ENCODE assay signal across 19 cellular contexts in the genomic region with DNA sequence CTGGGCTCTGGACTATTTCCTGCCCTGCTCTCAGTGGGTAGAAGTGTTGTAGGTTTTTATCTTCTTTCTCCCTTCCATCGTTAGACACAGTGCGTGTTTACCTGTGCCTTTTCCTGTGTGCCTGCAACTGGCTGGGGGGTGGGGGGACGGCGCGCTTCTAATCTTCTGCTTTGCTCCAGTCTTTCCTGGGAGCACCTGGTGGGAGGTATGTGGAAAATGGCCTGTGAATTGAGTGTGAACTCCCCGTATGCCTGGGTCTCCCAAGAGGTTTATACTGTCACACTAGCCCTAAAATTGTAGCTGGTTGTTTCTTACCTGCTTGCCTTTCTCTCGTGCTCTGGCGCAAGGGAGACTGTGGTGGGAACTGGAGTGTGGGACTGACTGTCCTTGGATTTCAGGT. TPM values are rescaled to one million over a fixed set of nuclear protein-coding genes. Genes with fewer than 3 reads are reported as not detected.
DNase-seq lines count a peak whose midpoint lies in the region; ATAC-seq and TF ChIP-seq lines count a peak whose summit lies in the region.
"Had no signal": no experiment of that assay in that cellular context is flagged by ENCODE, and none has a peak within 500 bp of the region (broad histone marks: within the 10 kb centered on the region; RNA-seq: fewer than 3 reads in every experiment).

No MANE protein-coding gene starts in this region.

- WGBS in mesenchymal stem cell = 80% methylated on average over 8 of the region's 8 CpGs

- no peak for ATAC-seq in Right ventricle myocardium superior (ENCODE audit: poor library complexity)
- no peak for ATAC-seq in GM19035 (IDR thresholded peaks at IDR 0.05; ENCODE audit: unreplicated experiment)
- ATAC-seq: PC-3 had no signal

- H3K36me3 Mint-ChIP-seq in activated CD4-positive, alpha-beta T cell treated with anti-CD3 and anti-CD28 coated beads, Interleukin-2, amount 10 ng/mL, durations not matched to agents 7 days and 5 days (ENCODE audit: low read depth) = peaks cover 52% of the 10 kb centered on the region
- peaks cover 12% of the 10 kb centered on the region for H3K36me3 Mint-ChIP-seq in endothelial cell (ENCODE audit: low read depth, unreplicated experiment)

- peak overlapping the region; percentile 38 for H3K4me2 ChIP-seq in mesenchymal stem cell (ENCODE audit: low read length, poor library complexity, severe bottlenecking)

- no peak overlapping the region for H3K4ac ChIP-seq in mesenchymal stem cell (ENCODE audit: low read depth in 1 of 2, low read length in 2 of 2)

- H3K4me1 Mint-ChIP-seq in activated CD4-positive, alpha-beta T cell treated with anti-CD3 and anti-CD28 coated beads, Interleukin-2, amount 10 ng/mL, durations not matched to agents 7 days and 5 days = peaks cover 23% of the 10 kb centered on the region
- H3K4me1 Mint-ChIP-seq in endothelial cell (ENCODE audit: unreplicated experiment) = peaks cover 15% of the 10 kb centered on the region

- no peaks in the 10 kb centered on the region for H3K27me3 ChIP-seq in mesenchymal stem cell (ENCODE audit: control insufficient read depth in 1 of 2, insufficient read depth in 1 of 2, low read length in 2 of 2)
- H3K27me3 ChIP-seq: SJCRH30 had no signal

- no peak overlapping the region for H3K4me3 Mint-ChIP-seq in activated CD4-positive, alpha-beta T cell treated with anti-CD3 and anti-CD28 coated beads, Interleukin-2, amount 10 ng/mL, durations not matched to agents 7 days and 5 days
- peak overlapping the region; percentile 47 for H3K4me3 Mint-ChIP-seq in endothelial cell (ENCODE audit: unreplicated experiment)
- H3K4me3 Mint-ChIP-seq: CD14-positive monocyte had no signal

- no peaks in the 10 kb centered on the region for H3K27me3 Mint-ChIP-seq in activated CD4-positive, alpha-beta T cell treated with anti-CD3 and anti-CD28 coated beads, Interleukin-2, amount 10 ng/mL, durations not matched to agents 7 days and 5 days
- H3K27me3 Mint-ChIP-seq in endothelial cell (ENCODE audit: unreplicated experiment) = no peaks in the 10 kb centered on the region

- H3K14ac ChIP-seq in mesenchymal stem cell (ENCODE audit: low read length in 2 of 2) = no peak overlapping the region

- no peak overlapping the region for H2BK12ac ChIP-seq in mesenchymal stem cell (ENCODE audit: low read length in 2 of 2)

- DNase-seq in activated CD4-positive, alpha-beta T cell treated with anti-CD3 and anti-CD28 coated beads, Interleukin-2, amount 10 ng/mL, durations not matched to agents 7 days and 5 days = no peak
- no peak for DNase-seq in activated CD4-positive, alpha-beta T cell treated with anti-CD3 and anti-CD28 coated beads, Interleukin-2, amount 50 U/mL, for 4 hours
- DNase-seq in endothelial cell (ENCODE audit: low spot score) = peak; percentile 11
- DNase-seq in mesenchymal stem cell = no peak
- no peak for DNase-seq in SIG-M5 (lab: John Stamatoyannopoulos, UW)
- DNase-seq in Right ventricle myocardium superior = no peak
- no peak for DNase-seq in NCI-H2081 treated with DMSO at 0.1 percent for 48 hours (lab: John Stamatoyannopoulos, UW)
- DNase-seq: 8988T, DMS79 treated with DMSO at 0.1 percent for 48 hours, GM23248, NCI-H1417 treated with DMSO at 0.1 percent for 48 hours, NCI-H187 treated with DMSO at 0.1 percent for 48 hours, NCI-H226, NCI-H524, PC-3, SJCRH30 had no signal

- no peaks in the 10 kb centered on the region for H3K9me3 ChIP-seq in mesenchymal stem cell (ENCODE audit: control insufficient read depth, low read length)
- H3K9me3 ChIP-seq: SJCRH30 had no signal

- no peak overlapping the region for H3K9ac ChIP-seq in mesenchymal stem cell (ENCODE audit: low read length)
- H3K9ac ChIP-seq: GM23248 had no signal

- H3K4me3 ChIP-seq in mesenchymal stem cell (ENCODE audit: insufficient read depth in 1 of 2, low read depth in 1 of 2, low read length in 2 of 2) = no peak overlapping the region
- H3K4me3 ChIP-seq: GM23248, SJCRH30 had no signal

- POLR2A ChIA-PET in activated CD4-positive, alpha-beta T cell treated with anti-CD3 and anti-CD28 coated beads, Interleukin-2, amount 10 ng/mL, durations not matched to agents 7 days and 5 days (lab: Charles Lee) = no interaction called here

- peak overlapping the region; percentile 31 for H3K27ac Mint-ChIP-seq in activated CD4-positive, alpha-beta T cell treated with anti-CD3 and anti-CD28 coated beads, Interleukin-2, amount 10 ng/mL, durations not matched to agents 7 days and 5 days
- H3K27ac Mint-ChIP-seq in endothelial cell (ENCODE audit: unreplicated experiment) = peak overlapping the region; percentile 95

- peak overlapping the region; percentile 69 for H4K8ac ChIP-seq in mesenchymal stem cell (ENCODE audit: low read length)

- intact Hi-C loops in Right ventricle myocardium superior (cut with DNase I) = no loop called here

- peak overlapping the region; percentile 73 for H2BK5ac ChIP-seq in mesenchymal stem cell (ENCODE audit: low read depth, low read length, poor library complexity, severe bottlenecking)

- H3K9me3 Mint-ChIP-seq in activated CD4-positive, alpha-beta T cell treated with anti-CD3 and anti-CD28 coated beads, Interleukin-2, amount 10 ng/mL, durations not matched to agents 7 days and 5 days = no peaks in the 10 kb centered on the region
- H3K9me3 Mint-ChIP-seq in endothelial cell (ENCODE audit: unreplicated experiment) = no peaks in the 10 kb centered on the region

- no peak overlapping the region for H3K23ac ChIP-seq in mesenchymal stem cell (ENCODE audit: low read length in 2 of 2)

- CTCF ChIA-PET in activated CD4-positive, alpha-beta T cell treated with anti-CD3 and anti-CD28 coated beads, Interleukin-2, amount 10 ng/mL, durations not matched to agents 7 days and 5 days (lab: Charles Lee) = interaction anchor here (0.8 kb wide), 1 partner anchor 15 kb away, joined by 3 read pairs; a partner anchor contains a TSS

- peaks cover 4% of the 10 kb centered on the region for H3K4me1 ChIP-seq in mesenchymal stem cell (ENCODE audit: control insufficient read depth, insufficient read depth, low read depth, low read length)
- H3K4me1 ChIP-seq: SJCRH30 had no signal

- peak overlapping the region; percentile 13 for H2AK5ac ChIP-seq in mesenchymal stem cell (ENCODE audit: low read length, severe bottlenecking)

- H2AFZ ChIP-seq in mesenchymal stem cell (ENCODE audit: low read depth, low read length) = no peak overlapping the region
- H2AFZ ChIP-seq: GM23248 had no signal

- peaks cover 7 to 46% of the 10 kb centered on the region in 2 experiments for H3K36me3 ChIP-seq in mesenchymal stem cell (ENCODE audit: control insufficient read depth in 1 of 2, insufficient read depth in 2 of 2, low read depth in 1 of 2, low read length in 2 of 2)

- no peak overlapping the region for H2BK15ac ChIP-seq in mesenchymal stem cell (ENCODE audit: low read depth, poor library complexity, severe bottlenecking)

- peak overlapping the region; percentile 48 for H3K27ac ChIP-seq in mesenchymal stem cell (ENCODE audit: low read length, poor library complexity, severe bottlenecking)
- H3K27ac ChIP-seq: GM23248, RWPE1, SJCRH30 had no signal

- H4K91ac ChIP-seq in mesenchymal stem cell (ENCODE audit: low read length) = no peak overlapping the region

- no peak overlapping the region for H3K18ac ChIP-seq in mesenchymal stem cell (ENCODE audit: low read depth in 1 of 2, low read length in 2 of 2)

- no peak for TF ChIP-seq CTCF in endothelial cell (IDR thresholded peaks at IDR 0.05; ENCODE audit: unreplicated experiment)

- H3K79me1 ChIP-seq in mesenchymal stem cell (replicated peaks; ENCODE audit: low read length, poor library complexity, severe bottlenecking) = peaks cover 25% of the 10 kb centered on the region

- no peak overlapping the region for H2BK120ac ChIP-seq in mesenchymal stem cell (ENCODE audit: low read depth, low read length)

RNA-seq across cellular contexts. Expression of a gene that starts 15.1 kb away (rescaled TPM):
- 10 to 100 TPM; 33.6 to 35.8 TPM for total RNA-seq in activated CD4-positive, alpha-beta T cell treated with anti-CD3 and anti-CD28 coated beads, Interleukin-2, amount 10 ng/mL, durations not matched to agents 7 days and 5 days
- total RNA-seq in endothelial cell (ENCODE audit: unreplicated experiment) = 28.2 TPM
- 53.9 TPM for polyA plus RNA-seq in mesenchymal stem cell (2013, experiment 1 of 2)
- polyA plus RNA-seq in mesenchymal stem cell (2013, experiment 2 of 2) = 53.6 TPM
- total RNA-seq in Right ventricle myocardium superior = 44.8 TPM

RNA-seq across cellular contexts. Expression of a gene that starts 58.6 kb away (rescaled TPM):
- total RNA-seq in activated CD4-positive, alpha-beta T cell treated with anti-CD3 and anti-CD28 coated beads, Interleukin-2, amount 10 ng/mL, durations not matched to agents 7 days and 5 days = 100 to 1,000 TPM; 108 to 122 TPM
- total RNA-seq in endothelial cell (ENCODE audit: unreplicated experiment) (35.3 TPM), Right ventricle myocardium superior (19.3 TPM)
- polyA plus RNA-seq in mesenchymal stem cell (2013, experiment 1 of 2) = 10.2 TPM
- 11.1 TPM for polyA plus RNA-seq in mesenchymal stem cell (2013, experiment 2 of 2)
